1 cellular context compared by ENCODE assay signal in genomic region chr15:88803920-88804247, GRCh38.
TF ChIP-seq lines count a peak whose summit lies in the region.

No MANE protein-coding gene starts in this region.

TF ChIP-seq in H1, 55 proteins besides CTCF, POLR2A, EP300 and RAD21:
- TF ChIP-seq, protein P1, sequence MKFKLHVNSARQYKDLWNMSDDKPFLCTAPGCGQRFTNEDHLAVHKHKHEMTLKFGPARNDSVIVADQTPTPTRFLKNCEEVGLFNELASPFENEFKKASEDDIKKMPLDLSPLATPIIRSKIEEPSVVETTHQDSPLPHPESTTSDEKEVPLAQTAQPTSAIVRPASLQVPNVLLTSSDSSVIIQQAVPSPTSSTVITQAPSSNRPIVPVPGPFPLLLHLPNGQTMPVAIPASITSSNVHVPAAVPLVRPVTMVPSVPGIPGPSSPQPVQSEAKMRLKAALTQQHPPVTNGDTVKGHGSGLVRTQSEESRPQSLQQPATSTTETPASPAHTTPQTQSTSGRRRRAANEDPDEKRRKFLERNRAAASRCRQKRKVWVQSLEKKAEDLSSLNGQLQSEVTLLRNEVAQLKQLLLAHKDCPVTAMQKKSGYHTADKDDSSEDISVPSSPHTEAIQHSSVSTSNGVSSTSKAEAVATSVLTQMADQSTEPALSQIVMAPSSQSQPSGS (IDR thresholded peaks at IDR 0.05; ENCODE audit: low read length): no peak
- TF ChIP-seq SUZ12 (IDR thresholded peaks at IDR 0.05; ENCODE audit: low read length): peak; percentile 46; the same call in 1 of the 2 replicates
- peak; percentile 12 for TF ChIP-seq EZH2 (IDR thresholded peaks at IDR 0.05; ENCODE audit: low read depth, low read length, severe bottlenecking)
TF ChIP-seq in H1: peak in this region for 2.
